1 cellular context compared by ENCODE assay signal in the genomic region with DNA sequence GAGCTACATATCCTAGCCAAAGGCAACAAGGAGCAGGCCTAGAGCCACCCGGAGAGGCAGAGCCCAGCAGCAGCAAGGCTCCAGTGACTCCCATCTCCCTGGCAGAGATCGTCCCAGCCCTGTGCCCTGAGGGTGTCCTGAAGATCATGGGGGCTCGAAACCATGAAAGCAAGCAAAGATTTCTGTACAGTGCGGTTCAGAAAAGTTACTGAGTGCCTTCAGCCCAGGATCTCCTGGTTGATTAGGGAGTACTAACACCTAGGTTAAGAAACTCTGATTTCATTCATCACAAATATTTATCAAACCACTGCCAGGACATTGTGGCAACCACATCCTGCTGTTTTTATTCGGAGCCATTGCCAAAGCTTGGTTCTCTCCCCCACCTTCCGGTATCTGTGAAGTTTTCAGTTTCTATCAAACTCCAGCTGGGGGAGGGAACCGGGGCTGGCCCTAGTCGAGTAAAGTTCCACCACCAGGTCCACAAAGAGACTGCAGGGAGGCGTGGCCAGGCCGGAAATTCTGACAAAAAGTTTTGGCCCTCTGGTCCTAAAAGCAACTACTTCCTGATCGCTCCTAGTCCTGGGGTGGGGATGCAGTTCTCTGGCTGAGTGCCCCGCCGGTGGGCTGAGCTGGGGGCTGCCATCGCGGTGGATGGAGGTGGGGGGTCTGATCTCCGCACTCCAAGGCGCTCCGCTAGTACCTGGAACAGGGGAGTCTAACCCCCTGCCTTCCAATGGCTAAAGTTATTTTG.
TF ChIP-seq lines count a peak whose summit lies in the region.

No MANE protein-coding gene starts in this region.

TF ChIP-seq in SK-N-SH, 30 proteins besides CTCF, POLR2A, EP300 and RAD21 (continued from another document):
- TF ChIP-seq REST (IDR thresholded peaks at IDR 0.05; ENCODE audit: low read depth, low read length) (no peak), RXRA (IDR thresholded peaks at IDR 0.05; ENCODE audit: borderline replicate concordance, low read depth) (peak; percentile 14; the same call in 1 of the 2 replicates), PBX3 (IDR thresholded peaks at IDR 0.05) (peak; percentile 43), POLR2AphosphoS5 (IDR thresholded peaks at IDR 0.05; ENCODE audit: low read depth, low read length) (peak; percentile 52; the same call in 1 of the 2 replicates), MEF2A (IDR thresholded peaks at IDR 0.05; ENCODE audit: borderline replicate concordance, low read depth) (no peak), TAF1 (IDR thresholded peaks at IDR 0.05; ENCODE audit: borderline replicate concordance, low read depth, low read length) (0 out of 2 replicates have a peak, but pooled peaks have one; percentile 17)
- TF ChIP-seq, protein P1, sequence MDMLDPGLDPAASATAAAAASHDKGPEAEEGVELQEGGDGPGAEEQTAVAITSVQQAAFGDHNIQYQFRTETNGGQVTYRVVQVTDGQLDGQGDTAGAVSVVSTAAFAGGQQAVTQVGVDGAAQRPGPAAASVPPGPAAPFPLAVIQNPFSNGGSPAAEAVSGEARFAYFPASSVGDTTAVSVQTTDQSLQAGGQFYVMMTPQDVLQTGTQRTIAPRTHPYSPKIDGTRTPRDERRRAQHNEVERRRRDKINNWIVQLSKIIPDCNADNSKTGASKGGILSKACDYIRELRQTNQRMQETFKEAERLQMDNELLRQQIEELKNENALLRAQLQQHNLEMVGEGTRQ (IDR thresholded peaks at IDR 0.05; ENCODE audit: borderline replicate concordance, low read depth, low read length): no peak
TF ChIP-seq in SK-N-SH: peak in this region for 10.
